Comparison of ENCODE assay signal across 1 cellular context in the genomic region with DNA sequence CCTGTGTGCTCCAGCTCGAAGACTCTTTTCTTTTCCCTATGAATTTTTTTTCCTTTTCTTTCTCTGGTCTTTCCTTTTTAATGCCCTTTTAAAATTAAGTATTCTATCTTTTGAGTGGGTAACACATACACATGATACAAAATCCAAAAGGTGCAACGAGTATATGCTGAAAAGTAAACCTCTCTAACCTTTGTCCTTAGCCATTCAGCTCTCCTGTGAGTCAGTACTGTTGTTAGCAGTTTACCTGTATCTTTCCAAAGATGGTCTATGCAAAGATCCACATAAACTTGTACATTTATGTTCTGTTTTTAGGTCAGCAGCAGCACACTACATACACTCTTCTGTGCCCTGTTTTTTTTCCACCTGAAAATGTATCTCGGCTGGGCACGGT.
TF ChIP-seq lines count a peak whose summit lies in the region.

No MANE protein-coding gene starts in this region.

TF ChIP-seq in HepG2, 621 proteins besides CTCF, POLR2A, EP300 and RAD21:
- TF ChIP-seq TCF7 (IDR thresholded peaks at IDR 0.05; ENCODE audit: low read depth) (no peak), ESRRA (CRISPR knock-in tag; IDR thresholded peaks at IDR 0.05; ENCODE audit: low read depth) (no peak), NCOR1 (IDR thresholded peaks at IDR 0.05; ENCODE audit: borderline replicate concordance, low read length) (no peak), TBL1XR1 (IDR thresholded peaks at IDR 0.05; ENCODE audit: borderline replicate concordance, low read length, partially characterized antibody) (no peak), MEIS2 (CRISPR knock-in tag; IDR thresholded peaks at IDR 0.05) (no peak), PHF5A (CRISPR knock-in tag; IDR thresholded peaks at IDR 0.05; ENCODE audit: low read depth, unreplicated experiment) (no peak), SMAD9 (CRISPR knock-in tag; IDR thresholded peaks at IDR 0.05) (no peak), ZNF557 (CRISPR knock-in tag; IDR thresholded peaks at IDR 0.05) (no peak), ZNF30 (CRISPR knock-in tag; IDR thresholded peaks at IDR 0.05) (no peak), ZFP41 (CRISPR knock-in tag; IDR thresholded peaks at IDR 0.05; ENCODE audit: borderline replicate concordance) (no peak), ZNF7 (CRISPR knock-in tag; IDR thresholded peaks at IDR 0.05) (no peak)
- TF ChIP-seq, protein P1, sequence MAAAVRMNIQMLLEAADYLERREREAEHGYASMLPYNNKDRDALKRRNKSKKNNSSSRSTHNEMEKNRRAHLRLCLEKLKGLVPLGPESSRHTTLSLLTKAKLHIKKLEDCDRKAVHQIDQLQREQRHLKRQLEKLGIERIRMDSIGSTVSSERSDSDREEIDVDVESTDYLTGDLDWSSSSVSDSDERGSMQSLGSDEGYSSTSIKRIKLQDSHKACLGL (CRISPR knock-in tag; IDR thresholded peaks at IDR 0.05) = no peak
- TF ChIP-seq, protein P2, sequence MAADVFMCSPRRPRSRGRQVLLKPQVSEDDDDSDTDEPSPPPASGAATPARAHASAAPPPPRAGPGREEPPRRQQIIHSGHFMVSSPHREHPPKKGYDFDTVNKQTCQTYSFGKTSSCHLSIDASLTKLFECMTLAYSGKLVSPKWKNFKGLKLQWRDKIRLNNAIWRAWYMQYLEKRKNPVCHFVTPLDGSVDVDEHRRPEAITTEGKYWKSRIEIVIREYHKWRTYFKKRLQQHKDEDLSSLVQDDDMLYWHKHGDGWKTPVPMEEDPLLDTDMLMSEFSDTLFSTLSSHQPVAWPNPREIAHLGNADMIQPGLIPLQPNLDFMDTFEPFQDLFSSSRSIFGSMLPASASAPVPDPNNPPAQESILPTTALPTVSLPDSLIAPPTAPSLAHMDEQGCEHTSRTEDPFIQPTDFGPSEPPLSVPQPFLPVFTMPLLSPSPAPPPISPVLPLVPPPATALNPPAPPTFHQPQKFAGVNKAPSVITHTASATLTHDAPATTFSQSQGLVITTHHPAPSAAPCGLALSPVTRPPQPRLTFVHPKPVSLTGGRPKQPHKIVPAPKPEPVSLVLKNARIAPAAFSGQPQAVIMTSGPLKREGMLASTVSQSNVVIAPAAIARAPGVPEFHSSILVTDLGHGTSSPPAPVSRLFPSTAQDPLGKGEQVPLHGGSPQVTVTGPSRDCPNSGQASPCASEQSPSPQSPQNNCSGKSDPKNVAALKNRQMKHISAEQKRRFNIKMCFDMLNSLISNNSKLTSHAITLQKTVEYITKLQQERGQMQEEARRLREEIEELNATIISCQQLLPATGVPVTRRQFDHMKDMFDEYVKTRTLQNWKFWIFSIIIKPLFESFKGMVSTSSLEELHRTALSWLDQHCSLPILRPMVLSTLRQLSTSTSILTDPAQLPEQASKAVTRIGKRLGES (CRISPR knock-in tag; IDR thresholded peaks at IDR 0.05; ENCODE audit: borderline replicate concordance) = no peak
